In genomic region chr1:152349611-152350010, GRCh38 we compare ENCODE assay signal across 24 cellular contexts. TPM values are rescaled to one million over a fixed set of nuclear protein-coding genes. Genes with fewer than 3 reads are reported as not detected.
"Had no signal": no experiment of that assay in that cellular context is flagged by ENCODE, and none has a peak within 500 bp of the region (broad histone marks: within the 10 kb centered on the region; RNA-seq: fewer than 3 reads in every experiment).

No MANE protein-coding gene starts in this region.

- DNase-seq: colonic mucosa; cortex of kidney; dermis blood vessel endothelial cell; dorsolateral prefrontal cortex; effector CD4-positive, alpha-beta T cell; effector CD8-positive, alpha-beta T cell; effector memory CD4-positive, alpha-beta T cell; effector memory CD8-positive, alpha-beta T cell; endodermal cell; erythroblast; esophagus squamous epithelium; foreskin fibroblast; foreskin keratinocyte; foreskin melanocyte; gastrocnemius medialis; glutamatergic neuron; head of caudate nucleus; heart left ventricle; heart right ventricle had no signal

- H3K4me3 ChIP-seq: colonic mucosa, coronary artery, dorsolateral prefrontal cortex, esophagus muscularis mucosa, esophagus squamous epithelium, gastrocnemius medialis, gastroesophageal sphincter, heart left ventricle, heart right ventricle had no signal

RNA-seq across cellular contexts. Expression of gene FLG2, which starts 10.2 kb away (rescaled TPM):
- polyA plus RNA-seq: endothelial cell of umbilical vein, fibroblast of lung, heart left ventricle, heart right ventricle had no signal

RNA-seq across cellular contexts. Expression of gene FLG, which starts 24.6 kb away (rescaled TPM):
- polyA plus RNA-seq: endothelial cell of umbilical vein, fibroblast of lung had no signal
